17 cellular contexts compared by ENCODE assay signal in genomic region chr9:37944266-37944650, GRCh38. TPM values are rescaled to one million over a fixed set of nuclear protein-coding genes. Genes with fewer than 3 reads are reported as not detected.
DNase-seq lines count a peak whose midpoint lies in the region; ATAC-seq and TF ChIP-seq lines count a peak whose summit lies in the region.
"Had no signal": no experiment of that assay in that cellular context is flagged by ENCODE, and none has a peak within 500 bp of the region (broad histone marks: within the 10 kb centered on the region; RNA-seq: fewer than 3 reads in every experiment).

No MANE protein-coding gene starts in this region.

- no peak overlapping the region for H3K9ac ChIP-seq in muscle layer of colon (ENCODE audit: low read length)

- H3K27ac ChIP-seq in brain microvascular endothelial cell (peak overlapping the region; percentile 43), muscle layer of colon (ENCODE audit: low read depth, low read length) (peak overlapping the region; percentile 17), adrenal gland (peak overlapping the region in 1 of 5 donors; percentile 40)

- TF ChIP-seq CTCF in brain microvascular endothelial cell (IDR thresholded peaks at IDR 0.05; ENCODE audit: low read depth, low read length, missing control alignments): no peak
- no peak for TF ChIP-seq CTCF in type B pancreatic cell (conservative IDR thresholded peaks at IDR 0.05)
- TF ChIP-seq CTCF in adrenal gland (IDR thresholded peaks at IDR 0.05): no peak
- TF ChIP-seq CTCF in CD14-positive monocyte (IDR thresholded peaks at IDR 0.05): no peak

- peak; percentile 35 for DNase-seq in LHCN-M2 (ENCODE audit: low read depth)
- no peak for DNase-seq in brain microvascular endothelial cell
- DNase-seq in type B pancreatic cell (ENCODE audit: extremely low spot score, unreplicated experiment): no peak
- no peak for DNase-seq in adrenal gland
- no peak for DNase-seq in MV-4-11 (lab: John Stamatoyannopoulos, UW)
- no peak for DNase-seq in CD14-positive monocyte (ENCODE audit: low spot score)
- DNase-seq: activated CD4-positive, alpha-beta T cell treated with anti-CD3 and anti-CD28 coated beads, Interleukin-2, amount 50 U/mL, for 48 hours; CD4-positive, alpha-beta memory T cell; GF-D8; immature natural killer cell; mucosa of descending colon; NCI-H774; SIG-M5; stimulated activated CD4-positive, alpha-beta T cell treated with anti-CD3 and anti-CD28 coated beads, Interleukin-4, amount 100 ng/mL, for 1 hour had no signal

- H3K4me3 ChIP-seq in brain microvascular endothelial cell (ENCODE audit: low read depth, low read length): no peak overlapping the region
- H3K4me3 ChIP-seq in muscle layer of colon (ENCODE audit: low read depth in 1 of 2, low read length in 2 of 2): no peak overlapping the region
- no peak overlapping the region for H3K4me3 ChIP-seq in adrenal gland
- H3K4me3 ChIP-seq: mucosa of descending colon had no signal

- no peak for ATAC-seq in GM19467 (IDR thresholded peaks at IDR 0.05; ENCODE audit: unreplicated experiment)

- in situ Hi-C loops in brain microvascular endothelial cell (cut with HindIII; ENCODE audit: low pct_ligation_motif_present, low sequenced_read_pairs): no loop called here

- peak overlapping the region; percentile 88 for H3K27ac Mint-ChIP-seq in type B pancreatic cell
- H3K27ac Mint-ChIP-seq in CD14-positive monocyte: no peak overlapping the region
- H3K27ac Mint-ChIP-seq: activated T-helper 1 cell treated with anti-CD3 and anti-CD28 coated beads, Interleukin-12 subunit alpha, Interleukin-12 subunit beta, Interleukin-2, Interleukin-4 antibody, amounts not matched to agents 30 ng/mL and 10 ng/mL and 1 ng/mL, durations not matched to agents 14 hours and 24 hours and 36 hours; CD4-positive, alpha-beta memory T cell; immature natural killer cell had no signal

- intact Hi-C loops in adrenal gland (cut with DNase I): no loop called here
- intact Hi-C loops in CD14-positive monocyte (cut with micrococcal nuclease): no loop called here

- no peaks in the 10 kb centered on the region for H3K27me3 ChIP-seq in brain microvascular endothelial cell (replicated peaks)
- no peaks in the 10 kb centered on the region for H3K27me3 ChIP-seq in muscle layer of colon (ENCODE audit: control insufficient read depth in 1 of 2, insufficient read depth in 2 of 2, low read length in 2 of 2)
- H3K27me3 ChIP-seq in adrenal gland: no peaks in the 10 kb centered on the region

- H3K9me3 ChIP-seq in muscle layer of colon (ENCODE audit: low read length) (no peaks in the 10 kb centered on the region), adrenal gland (replicated peaks in 1 of 3) (no peaks in the 10 kb centered on the region)
- H3K9me3 ChIP-seq: mucosa of descending colon had no signal

- H3K4me1 Mint-ChIP-seq in type B pancreatic cell (ENCODE audit: unreplicated experiment): peaks cover 33% of the 10 kb centered on the region
- H3K4me1 Mint-ChIP-seq in CD14-positive monocyte: peaks cover 3% of the 10 kb centered on the region
- H3K4me1 Mint-ChIP-seq: CD4-positive, alpha-beta memory T cell; immature natural killer cell had no signal

- no peaks in the 10 kb centered on the region for H3K9me3 Mint-ChIP-seq in type B pancreatic cell
- H3K9me3 Mint-ChIP-seq in CD14-positive monocyte: no peaks in the 10 kb centered on the region
- H3K9me3 Mint-ChIP-seq: activated T-helper 1 cell treated with anti-CD3 and anti-CD28 coated beads, Interleukin-12 subunit alpha, Interleukin-12 subunit beta, Interleukin-2, Interleukin-4 antibody, amounts not matched to agents 30 ng/mL and 10 ng/mL and 1 ng/mL, durations not matched to agents 14 hours and 24 hours and 36 hours; CD4-positive, alpha-beta memory T cell; immature natural killer cell had no signal

- H3K27me3 Mint-ChIP-seq in type B pancreatic cell (no peaks in the 10 kb centered on the region), CD14-positive monocyte (ENCODE audit: low read depth in 3 of 3) (peaks cover 0 to 3% (median 0%) of the 10 kb centered on the region in 3 donors)
- H3K27me3 Mint-ChIP-seq: CD4-positive, alpha-beta memory T cell had no signal

- H3K4me1 ChIP-seq in muscle layer of colon (ENCODE audit: insufficient read depth, low read length) (peaks cover 33% of the 10 kb centered on the region), adrenal gland (replicated peaks in 1 of 2) (peaks cover 8 to 13% of the 10 kb centered on the region in 2 donors)

- peaks cover 54% of the 10 kb centered on the region for H3K36me3 ChIP-seq in brain microvascular endothelial cell (replicated peaks)
- peaks cover 21% of the 10 kb centered on the region for H3K36me3 ChIP-seq in muscle layer of colon (ENCODE audit: insufficient read depth, low read length)
- no peaks in the 10 kb centered on the region for H3K36me3 ChIP-seq in adrenal gland (replicated peaks in 1 of 2)

- WGBS in adrenal gland, 4 donors: 77 to 93% (median 89%) methylated on average over 3 to 7 of the region's 7 CpGs

- TF ChIP-seq POLR2A in adrenal gland (IDR thresholded peaks at IDR 0.05): no peak

- H3K36me3 Mint-ChIP-seq in type B pancreatic cell: peaks cover 9% of the 10 kb centered on the region
- peaks cover 15 to 19% of the 10 kb centered on the region in 2 donors for H3K36me3 Mint-ChIP-seq in CD14-positive monocyte
- H3K36me3 Mint-ChIP-seq: CD4-positive, alpha-beta memory T cell had no signal

- H3K4me3 Mint-ChIP-seq in type B pancreatic cell: no peak overlapping the region
- no peak overlapping the region for H3K4me3 Mint-ChIP-seq in CD14-positive monocyte
- H3K4me3 Mint-ChIP-seq: activated T-helper 1 cell treated with anti-CD3 and anti-CD28 coated beads, Interleukin-12 subunit alpha, Interleukin-12 subunit beta, Interleukin-2, Interleukin-4 antibody, amounts not matched to agents 30 ng/mL and 10 ng/mL and 1 ng/mL, durations not matched to agents 14 hours and 24 hours and 36 hours; CD4-positive, alpha-beta memory T cell; immature natural killer cell had no signal

RNA-seq across cellular contexts. Expression of gene SLC25A51, which starts 40.3 kb away (rescaled TPM):
- total RNA-seq in LHCN-M2 (2014; rRNA removed) (43.2 and 44.7 TPM in 2 replicates), type B pancreatic cell (ENCODE audit: low replicate concordance) (26.9 and 32.5 TPM in 2 replicates), adrenal gland (10 to 100 TPM; 11.9 to 23.4 (median 21.7) TPM)
- polyA plus RNA-seq in LHCN-M2 (2012): 15.2 TPM
- polyA plus RNA-seq in adrenal gland (10 to 100 TPM in 1 of 3 donors, 1 to 10 TPM in 2; 3.8 to 14.9 (median 4.7) TPM), CD14-positive monocyte (1 to 10 TPM; 5.9 to 8.9 TPM)
